In the genomic region with DNA sequence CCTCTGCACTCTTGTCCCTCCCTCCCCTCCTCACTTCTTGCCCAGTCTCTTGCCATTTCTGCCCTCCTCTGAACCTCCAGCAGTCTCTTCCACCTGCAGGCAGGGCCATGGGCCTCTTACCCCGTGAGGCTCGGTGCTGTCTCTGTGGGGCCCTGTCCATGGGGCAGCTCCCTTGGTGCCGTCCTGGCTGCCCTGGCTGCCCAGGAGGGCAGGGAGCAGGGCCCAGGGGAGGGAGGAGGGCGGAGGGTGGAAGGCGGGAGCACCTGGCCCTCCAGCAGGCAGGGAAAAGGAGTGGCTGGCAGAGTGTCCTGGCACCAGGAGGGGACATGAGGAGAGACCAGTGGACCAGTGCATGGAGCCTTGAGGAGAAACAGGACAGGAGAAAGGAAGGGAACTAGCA, we compare ENCODE assay signal across 10 cellular contexts. TPM values are rescaled to one million over a fixed set of nuclear protein-coding genes. Genes with fewer than 3 reads are reported as not detected.
DNase-seq lines count a peak whose midpoint lies in the region; ATAC-seq and TF ChIP-seq lines count a peak whose summit lies in the region.
"Had no signal": no experiment of that assay in that cellular context is flagged by ENCODE, and none has a peak within 500 bp of the region (broad histone marks: within the 10 kb centered on the region; RNA-seq: fewer than 3 reads in every experiment).

A gene (minus strand): TSS at position 198 of the 400 bp plus-strand sequence. CDS start 38 bp downstream, at position 160.

- no peaks in the 10 kb centered on the region for H3K9me3 Mint-ChIP-seq in CD8-positive, alpha-beta memory T cell
- H3K9me3 Mint-ChIP-seq in naive thymus-derived CD8-positive, alpha-beta T cell, result no peaks in the 10 kb centered on the region

- intact Hi-C loops in colonic mucosa (cut with DNase I), result loop anchor here (10.0 kb wide), 2 partner anchors 137 to 237 kb away; no protein-coding TSS in a partner anchor

- H3K9ac ChIP-seq in colonic mucosa (ENCODE audit: low read depth in 2 of 2, low read length in 2 of 2), result peak within 1 kb of the TSS; percentile 67 to 94

- peak within 1 kb of the TSS; percentile 47 to 99 (median 90) for H3K27ac Mint-ChIP-seq in CD8-positive, alpha-beta memory T cell
- H3K27ac Mint-ChIP-seq in naive thymus-derived CD8-positive, alpha-beta T cell, result peak within 1 kb of the TSS in 9 of 10 donors; percentile 25 to 90 (median 85)

- DNase-seq in CD8-positive, alpha-beta memory T cell, result no peak
- peak; percentile 2 for DNase-seq in NCI-H774 (lab: John Stamatoyannopoulos, UW)
- peak; percentile 83 for DNase-seq in colonic mucosa
- DNase-seq in naive thymus-derived CD8-positive, alpha-beta T cell, result peak in 1 of 10 donors; percentile 52
- no peak for DNase-seq in SKM-1 (lab: John Stamatoyannopoulos, UW; ENCODE audit: unreplicated experiment)
- DNase-seq: SJCRH30, trophoblast cell had no signal

- H3K4me1 Mint-ChIP-seq in CD8-positive, alpha-beta memory T cell, result peaks cover 72 to 84% (median 77%) of the 10 kb centered on the region in 3 donors
- peaks cover 39 to 78% (median 74%) of the 10 kb centered on the region in 4 donors for H3K4me1 Mint-ChIP-seq in naive thymus-derived CD8-positive, alpha-beta T cell

- ATAC-seq in naive thymus-derived CD8-positive, alpha-beta T cell, result no peak
- no peak for ATAC-seq in GM21447 (IDR thresholded peaks at IDR 0.05; ENCODE audit: unreplicated experiment)
- no peak for ATAC-seq in HG03520 (IDR thresholded peaks at IDR 0.05; ENCODE audit: unreplicated experiment)
- ATAC-seq in HG03460 (IDR thresholded peaks at IDR 0.05; ENCODE audit: unreplicated experiment), result no peak

- no peaks in the 10 kb centered on the region for H3K27me3 ChIP-seq in CD8-positive, alpha-beta memory T cell (ENCODE audit: insufficient read depth, low read length, poor library complexity, severe bottlenecking)
- H3K27me3 ChIP-seq in colonic mucosa, result no peaks in the 10 kb centered on the region
- H3K27me3 ChIP-seq: SJCRH30 had no signal

- H3K4me1 ChIP-seq in CD8-positive, alpha-beta memory T cell (ENCODE audit: insufficient read depth, low read length), result peaks cover 59% of the 10 kb centered on the region
- peaks cover 14% of the 10 kb centered on the region for H3K4me1 ChIP-seq in colonic mucosa

- no peaks in the 10 kb centered on the region for H3K36me3 ChIP-seq in CD8-positive, alpha-beta memory T cell (ENCODE audit: insufficient read depth, low read length)
- H3K36me3 ChIP-seq in colonic mucosa, result no peaks in the 10 kb centered on the region
- H3K36me3 ChIP-seq: SJCRH30 had no signal

- H3K36me3 Mint-ChIP-seq in CD8-positive, alpha-beta memory T cell, result no peaks in the 10 kb centered on the region
- H3K36me3 Mint-ChIP-seq in naive thymus-derived CD8-positive, alpha-beta T cell, result no peaks in the 10 kb centered on the region

- no peaks in the 10 kb centered on the region for H3K9me3 ChIP-seq in CD8-positive, alpha-beta memory T cell (ENCODE audit: low read length)
- no peaks in the 10 kb centered on the region for H3K9me3 ChIP-seq in colonic mucosa
- H3K9me3 ChIP-seq: SJCRH30 had no signal

- no peak within 1 kb of the TSS for H3K4me3 ChIP-seq in CD8-positive, alpha-beta memory T cell (ENCODE audit: low read length)
- peak within 1 kb of the TSS; percentile 33 for H3K4me3 ChIP-seq in colonic mucosa
- H3K4me3 ChIP-seq: SJCRH30 had no signal

- POLR2A ChIA-PET in CD8-positive, alpha-beta memory T cell (lab: Charles Lee), result no interaction called here
- POLR2A ChIA-PET in naive thymus-derived CD8-positive, alpha-beta T cell (lab: Charles Lee), result no interaction called here

- H3K27ac ChIP-seq in CD8-positive, alpha-beta memory T cell (ENCODE audit: low read depth, low read length), result peak within 1 kb of the TSS; percentile 51
- H3K27ac ChIP-seq in colonic mucosa, result peak within 1 kb of the TSS; percentile 89
- H3K27ac ChIP-seq: SJCRH30 had no signal

- peaks cover 0 to 2% of the 10 kb centered on the region in 2 donors for H3K27me3 Mint-ChIP-seq in CD8-positive, alpha-beta memory T cell
- H3K27me3 Mint-ChIP-seq in naive thymus-derived CD8-positive, alpha-beta T cell, result peaks cover 0 to 2% (median 0%) of the 10 kb centered on the region in 5 donors

- CTCF ChIA-PET in CD8-positive, alpha-beta memory T cell (lab: Charles Lee), result interaction anchor here (1.2 kb wide), 1 partner anchor 10 kb away, joined by 3 read pairs; no protein-coding TSS in a partner anchor

- H3K4me3 Mint-ChIP-seq in CD8-positive, alpha-beta memory T cell, result peak within 1 kb of the TSS in 6 of 7 donors; percentile 68 to 84 (median 70)
- H3K4me3 Mint-ChIP-seq in naive thymus-derived CD8-positive, alpha-beta T cell, result peak within 1 kb of the TSS in 6 of 10 donors; percentile 29 to 60 (median 40)

- no peak for TF ChIP-seq CTCF in colonic mucosa (IDR thresholded peaks at IDR 0.05)

RNA-seq across cellular contexts. Expression of the gene that starts here (rescaled TPM):
- 1 to 10 TPM; 1.3 to 1.5 TPM for total RNA-seq in CD8-positive, alpha-beta memory T cell
- 46.4 TPM for polyA plus RNA-seq in CD8-positive, alpha-beta memory T cell
- total RNA-seq in colonic mucosa, result 10 to 100 TPM; 20.5 to 27.7 TPM
- not detected for total RNA-seq in naive thymus-derived CD8-positive, alpha-beta T cell
- under 1 TPM in 1 of 3 donors, not detected in 2; 0.06 TPM for polyA plus RNA-seq in naive thymus-derived CD8-positive, alpha-beta T cell
- total RNA-seq: SJCRH30 had no signal

Comparison
In these comparisons a context has a peak if more than half of its experiments do, and no peak if none do; other contexts are left out.
1. RNA of the gene that starts here (total RNA-seq): 20.5 to 27.7 TPM in colonic mucosa; 1.3 to 1.5 TPM in CD8-positive, alpha-beta memory T cell and not detected in naive thymus-derived CD8-positive, alpha-beta T cell; every median in the first group is over 4 times any median in the second.
2. RNA of the gene that starts here (polyA plus RNA-seq): 46.4 TPM in CD8-positive, alpha-beta memory T cell (single experiment); 0.06 TPM in naive thymus-derived CD8-positive, alpha-beta T cell; every median in the first group is over 10 times any median in the second.
3. DNase-seq: peak in NCI-H774 (single experiment) and colonic mucosa (single experiment); none in CD8-positive, alpha-beta memory T cell (0 of 5) and SKM-1 (single experiment).